ENCODE assay signal across 9 cellular contexts in genomic region chr15:58469432-58470353, GRCh38. TPM values are rescaled to one million over a fixed set of nuclear protein-coding genes. Genes with fewer than 3 reads are reported as not detected.
DNase-seq lines count a peak whose midpoint lies in the region; ATAC-seq and TF ChIP-seq lines count a peak whose summit lies in the region.
"Had no signal": no experiment of that assay in that cellular context is flagged by ENCODE, and none has a peak within 500 bp of the region (broad histone marks: within the 10 kb centered on the region; RNA-seq: fewer than 3 reads in every experiment).

No MANE protein-coding gene starts in this region.

- H3K4me3 ChIP-seq in choroid plexus epithelial cell (ENCODE audit: low read depth, low read length) = no peak overlapping the region
- H3K4me3 ChIP-seq: GM12878 had no signal

- no peaks in the 10 kb centered on the region for H3K27me3 Mint-ChIP-seq in mesothelial cell of epicardium (ENCODE audit: low read depth)

- peak overlapping the region; percentile 89 for H3K27ac Mint-ChIP-seq in mesothelial cell of epicardium

- TF ChIP-seq CTCF in choroid plexus epithelial cell (conservative IDR thresholded peaks at IDR 0.05; ENCODE audit: low read depth, low read length) (no peak), mesothelial cell of epicardium (IDR thresholded peaks at IDR 0.05; ENCODE audit: unreplicated experiment) (no peak)

- no peak for ATAC-seq in HG03442 (IDR thresholded peaks at IDR 0.05; ENCODE audit: unreplicated experiment)
- no peak for ATAC-seq in GM18861 (IDR thresholded peaks at IDR 0.05; ENCODE audit: unreplicated experiment)
- ATAC-seq in GM19351 (IDR thresholded peaks at IDR 0.05; ENCODE audit: unreplicated experiment) = no peak
- ATAC-seq: GM12878 had no signal

- H3K9me3 Mint-ChIP-seq in mesothelial cell of epicardium = no peaks in the 10 kb centered on the region

- H3K4me3 Mint-ChIP-seq in mesothelial cell of epicardium = no peak overlapping the region

- peaks cover 37% of the 10 kb centered on the region for H3K4me1 Mint-ChIP-seq in mesothelial cell of epicardium

- peak; percentile 84 for DNase-seq in COLO829 (ENCODE audit: low spot score)
- DNase-seq in M059J (ENCODE audit: low read depth) = peak; percentile 97
- DNase-seq in choroid plexus epithelial cell (ENCODE audit: low read depth) = peak; percentile 95
- DNase-seq in mesothelial cell of epicardium (ENCODE audit: low spot score in 2 of 2, unreplicated experiment in 2 of 2) = no peak
- no peak for DNase-seq in stimulated activated CD4-positive, alpha-beta T cell treated with anti-CD3 and anti-CD28 coated beads, Interleukin-4, amount 100 ng/mL, for 1 hour

- no peaks in the 10 kb centered on the region for H3K36me3 Mint-ChIP-seq in mesothelial cell of epicardium

RNA-seq across cellular contexts. Expression of gene LIPC, which starts 37.9 kb away (rescaled TPM):
- 1.6 and 2.5 TPM in 2 replicates for total RNA-seq in M059J (2014; rRNA removed; shearing (Covaris generic))
- not detected in 3 replicates for total RNA-seq in mesothelial cell of epicardium

Comparison
In these comparisons a context has a peak if more than half of its experiments do, and no peak if none do; other contexts are left out.
1. DNase-seq: peak in COLO829 (single experiment), M059J (single experiment) and choroid plexus epithelial cell (single experiment); none in mesothelial cell of epicardium (0 of 2) and stimulated activated CD4-positive, alpha-beta T cell treated with anti-CD3 and anti-CD28 coated beads, Interleukin-4, amount 100 ng/mL, for 1 hour (single experiment).